8 cellular contexts compared by ENCODE assay signal in genomic region chr22:35430897-35431322, GRCh38. TPM values are rescaled to one million over a fixed set of nuclear protein-coding genes. Genes with fewer than 3 reads are reported as not detected.
DNase-seq lines count a peak whose midpoint lies in the region; ATAC-seq and TF ChIP-seq lines count a peak whose summit lies in the region.

No MANE protein-coding gene starts in this region.

- TF ChIP-seq POLR2A in IMR-90 (IDR thresholded peaks at IDR 0.05; ENCODE audit: low read depth, low read length) (peak; percentile 74), thyroid gland (IDR thresholded peaks at IDR 0.05) (no peak)

- no peak overlapping the region; the same call in 2 of the 3 replicates for H2BK15ac ChIP-seq in IMR-90 (ENCODE audit: low read depth, low read length)

- no peak overlapping the region; the same call in 1 of the 2 replicates for H2BK120ac ChIP-seq in IMR-90 (ENCODE audit: low read depth, low read length)

- 0 out of 2 replicates have a peak overlapping the region, but pooled peaks have one; percentile 16 for H3K14ac ChIP-seq in IMR-90 (replicated peaks; ENCODE audit: low read depth, low read length)

- POLR2A ChIA-PET in IMR-90 (lab: Charles Lee; ENCODE audit: unreplicated experiment) = no interaction called here

- no TSS peak for BruUV-seq in IMR-90 (replicated peaks; lab: Mats Ljungman, UMichigan)

- no peak overlapping the region for H4K91ac ChIP-seq in IMR-90 (ENCODE audit: insufficient read depth, low read depth, low read length)

- 40% methylated on average over 3 of the region's 14 CpGs; no CpG with 5 or more reads in 1 of the 2 experiments for WGBS in IMR-90 (ENCODE audit: extremely low coverage in 2 of 2, insufficient read length in 1 of 2), 2 experiments
- WGBS in thyroid gland, 2 donors = 10 to 25% methylated on average over 9 to 14 of the region's 14 CpGs

- no peak overlapping the region for H3K9ac ChIP-seq in IMR-90 (ENCODE audit: low read depth, low read length)

- no peak overlapping the region for H3K4me2 ChIP-seq in IMR-90 (ENCODE audit: low read depth, low read length)

- no peak overlapping the region for H3K23ac ChIP-seq in IMR-90 (ENCODE audit: low read depth, low read length)

- H4K5ac ChIP-seq in IMR-90 (ENCODE audit: low read depth, low read length) = no peak overlapping the region

- no peak overlapping the region for H3K4me3 ChIP-seq in IMR-90 (ENCODE audit: insufficient read depth, low read depth, low read length)
- H3K4me3 ChIP-seq in thyroid gland (replicated peaks in 1 of 3) = no peak overlapping the region

- peak overlapping the region; percentile 0 for H2BK5ac ChIP-seq in IMR-90 (ENCODE audit: low read depth, low read length, poor library complexity, severe bottlenecking)

- intact Hi-C loops in IMR-90 (cut with micrococcal nuclease) (loop anchor here (1.0 to 10.0 kb wide), 7 partner anchors 80 to 694 kb away; no protein-coding TSS in a partner anchor), Right ventricle myocardium inferior (cut with DNase I) (loop anchor here (1.0 to 10.0 kb wide), 6 partner anchors 110 to 694 kb away; no protein-coding TSS in a partner anchor), thyroid gland (cut with DNase I) (loop anchor here (2.0 kb wide), 1 partner anchor 152 kb away; no protein-coding TSS in a partner anchor)

- peak overlapping the region; percentile 76 for H2AFZ ChIP-seq in IMR-90 (replicated peaks; ENCODE audit: low read length, poor library complexity)

- no peaks in the 10 kb centered on the region; the same call in 1 of the 2 replicates for H3K36me3 ChIP-seq in IMR-90 (ENCODE audit: control insufficient read depth, insufficient read depth, low read length)
- H3K36me3 ChIP-seq in thyroid gland = no peaks in the 10 kb centered on the region

- DNase-seq in COR-L47 (lab: John Stamatoyannopoulos, UW) (peak; percentile 76), IMR-90 (peak; percentile 96), SKM-1 (lab: John Stamatoyannopoulos, UW; ENCODE audit: unreplicated experiment) (peak; percentile 14), Right ventricle myocardium inferior (ENCODE audit: missing footprints) (peak; percentile 93), pons (ENCODE audit: low spot score) (peak; percentile 61), thyroid gland (peak; percentile 88 to 93)
- peak; percentile 33 for DNase-seq in activated naive CD8-positive, alpha-beta T cell treated with anti-CD3 and anti-CD28 coated beads, Interleukin-2, amount 50 U/mL, for 16 hours (ENCODE audit: low read depth, low spot score)

- peak overlapping the region; percentile 2; the same call in 1 of the 2 replicates for H3K27ac ChIP-seq in IMR-90 (ENCODE audit: insufficient read depth, low read length)
- H3K27ac ChIP-seq in thyroid gland = peak overlapping the region in 1 of 3 donors; percentile 39

- H3K9me3 ChIP-seq in IMR-90 (ENCODE audit: control insufficient read depth, insufficient read depth, low read length) (peaks cover 10% of the 10 kb centered on the region), thyroid gland (no peaks in the 10 kb centered on the region)

- TF ChIP-seq CTCF in IMR-90 (conservative IDR thresholded peaks at IDR 0.05; ENCODE audit: low read depth, low read length) (peak; percentile 99), thyroid gland (IDR thresholded peaks at IDR 0.05) (peak; percentile 94 to 99 (median 98))

- CTCF ChIA-PET in IMR-90 (lab: Yijun Ruan, JAX) = interaction anchor here (0.6 to 2.0 kb wide), 16 partner anchors 11 to 191 kb away, joined by 3 to 16 read pairs (median 4); no protein-coding TSS in a partner anchor

- H3K27me3 ChIP-seq in IMR-90 (ENCODE audit: control insufficient read depth, insufficient read depth, low read length) (no peaks in the 10 kb centered on the region), thyroid gland (no peaks in the 10 kb centered on the region)

- ATAC-seq in IMR-90 (ENCODE audit: low read depth) (peak; percentile 97), Right ventricle myocardium inferior (peak; percentile 97), HG03571 (IDR thresholded peaks at IDR 0.05; ENCODE audit: unreplicated experiment) (no peak)

- H4K8ac ChIP-seq in IMR-90 (ENCODE audit: low read depth in 2 of 2, low read length in 2 of 2) = peak overlapping the region; percentile 0 to 25; a peak in 2 of 4 replicates

- H3K56ac ChIP-seq in IMR-90 (ENCODE audit: extremely low read depth, insufficient read depth, low read length) = no peak overlapping the region

- H2BK20ac ChIP-seq in IMR-90 (ENCODE audit: low read depth, low read length) = no peak overlapping the region

- H3K4ac ChIP-seq in IMR-90 (ENCODE audit: low read depth, low read length) = peak overlapping the region; percentile 31; the same call in 1 of the 2 replicates

- peaks cover 13% of the 10 kb centered on the region for H3K4me1 ChIP-seq in IMR-90 (ENCODE audit: control insufficient read depth, insufficient read depth, low read length)
- H3K4me1 ChIP-seq in thyroid gland = peaks cover 17 to 27% of the 10 kb centered on the region in 2 donors

- peaks cover 3% of the 10 kb centered on the region; the same call in 1 of the 2 replicates for H4K20me1 ChIP-seq in IMR-90 (ENCODE audit: insufficient read depth, low read length)

- TF ChIP-seq RAD21 in IMR-90 (IDR thresholded peaks at IDR 0.05; ENCODE audit: low read length) = peak; percentile 100

- dilution Hi-C loops in IMR-90 (cut with HindIII; ENCODE audit: low sequenced_read_pairs, unreplicated experiment) = no loop called here

- in situ Hi-C loops in IMR-90 (cut with MboI; ENCODE audit: low sequenced_read_pairs) = loop anchor here (5.0 to 10.0 kb wide), 3 partner anchors 151 to 694 kb away; no protein-coding TSS in a partner anchor

- peaks cover 0 to 19% of the 10 kb centered on the region in 2 experiments; a peak in 2 of 4 replicates for H3K79me1 ChIP-seq in IMR-90 (ENCODE audit: low read depth in 1 of 2, low read length in 2 of 2)

- peak overlapping the region; percentile 80; the same call in 1 of the 2 replicates for H2AK5ac ChIP-seq in IMR-90 (ENCODE audit: low read depth, low read length)

- peak overlapping the region; percentile 89 for H2AK9ac ChIP-seq in IMR-90 (replicated peaks; ENCODE audit: low read depth, low read length, poor library complexity)

- H3K9me1 ChIP-seq in IMR-90 (ENCODE audit: insufficient read depth, low read length) = no peaks in the 10 kb centered on the region

- no peak overlapping the region for H3K18ac ChIP-seq in IMR-90 (ENCODE audit: low read depth, low read length)

TF ChIP-seq in IMR-90, 13 proteins besides CTCF, POLR2A, EP300 and RAD21:
- TF ChIP-seq SMC3 (IDR thresholded peaks at IDR 0.05; ENCODE audit: low read depth, low read length) (peak; percentile 99), RCOR1 (IDR thresholded peaks at IDR 0.05; ENCODE audit: insufficient replicate concordance, low read length) (peak; percentile 44), MAZ (IDR thresholded peaks at IDR 0.05; ENCODE audit: borderline replicate concordance, low read depth, low read length) (peak; percentile 82), MAFK (IDR thresholded peaks at IDR 0.05; ENCODE audit: low read depth, low read length) (no peak), CEBPB (IDR thresholded peaks at IDR 0.05; ENCODE audit: low read depth, low read length) (no peak), CHD1 (IDR thresholded peaks at IDR 0.05; ENCODE audit: low read depth, low read length) (peak; percentile 62; the same call in 1 of the 2 replicates)

RNA-seq across cellular contexts. Expression of gene MCM5, which starts 31.0 kb away (rescaled TPM):
- 53.6 and 58.6 TPM in 2 replicates for total RNA-seq in IMR-90 (2012; rRNA removed)
- polyA plus RNA-seq in IMR-90 (2012; rRNA removed) = 43.0 and 44.3 TPM in 2 replicates
- 24.6 and 31.4 TPM in 2 replicates for polyA plus RNA-seq in IMR-90 (2012; cell fraction: cytosol; rRNA removed)
- polyA plus RNA-seq in IMR-90 (2012; cell fraction: nucleus; rRNA removed; ENCODE audit: low replicate concordance) = 29.3 and 58.8 TPM in 2 replicates
- 13.6 TPM for total RNA-seq in Right ventricle myocardium inferior
- 10 to 100 TPM; 16.7 to 34.7 (median 25.1) TPM for total RNA-seq in thyroid gland

RNA-seq across cellular contexts. Expression of gene HMOX1, which starts 50.0 kb away (rescaled TPM):
- total RNA-seq in IMR-90 (2012; rRNA removed) = 16.4 and 23.1 TPM in 2 replicates
- polyA plus RNA-seq in IMR-90 (2012; rRNA removed) = 49.9 and 50.5 TPM in 2 replicates
- 82.4 and 91.3 TPM in 2 replicates for polyA plus RNA-seq in IMR-90 (2012; cell fraction: cytosol; rRNA removed)
- 45.0 and 48.2 TPM in 2 replicates for polyA plus RNA-seq in IMR-90 (2012; cell fraction: nucleus; rRNA removed; ENCODE audit: low replicate concordance)
- 7.4 TPM for total RNA-seq in Right ventricle myocardium inferior
- total RNA-seq in thyroid gland = 10 to 100 TPM in 1 of 4 donors, 1 to 10 TPM in 3; 5.2 to 13.0 (median 6.9) TPM

Comparison
In these comparisons a context has a peak if more than half of its experiments do, and no peak if none do; other contexts are left out.
1. DNase-seq: peak in every context shown above with its lines; median percentile 96 in IMR-90; 93 in Right ventricle myocardium inferior; 90 in thyroid gland; 76 in COR-L47; 61 in pons; 33 in activated naive CD8-positive, alpha-beta T cell treated with anti-CD3 and anti-CD28 coated beads, Interleukin-2, amount 50 U/mL, for 16 hours; 14 in SKM-1.